19 cellular contexts compared by ENCODE assay signal in genomic region chr4:29861307-29861706, GRCh38.
"Had no signal": no experiment of that assay in that cellular context is flagged by ENCODE, and none has a peak within 500 bp of the region (broad histone marks: within the 10 kb centered on the region; RNA-seq: fewer than 3 reads in every experiment).

No MANE protein-coding gene starts in this region.

- DNase-seq: activated CD4-positive, alpha-beta memory T cell treated with anti-CD3 and anti-CD28 coated beads, Interleukin-2, amount 10 ng/mL, durations not matched to agents 7 days and 5 days; activated CD4-positive, alpha-beta T cell treated with anti-CD3 and anti-CD28 coated beads for 36 hours; activated effector memory CD4-positive, alpha-beta T cell treated with anti-CD3 and anti-CD28 coated beads, Interleukin-2, amount 50 U/mL, for 16 hours; activated T-cell treated with anti-CD3 and anti-CD28 coated beads, Interleukin-2, amount 50 U/mL, for 48 hours; adrenal gland; central memory CD4-positive, alpha-beta T cell; esophagus squamous epithelium; foreskin keratinocyte; kidney glomerular epithelial cell; mesenchymal stem cell; posterior cingulate gyrus; retina; stimulated activated CD4-positive, alpha-beta T cell treated with anti-CD3 and anti-CD28 coated beads, Interleukin-2, amount 100 ng/mL, for 48 hours; stimulated activated naive B cell treated with anti-CD40 and anti-IgM and Interleukin-4, amounts not matched to agents 10 μg/mL and 1 μg/mL and 100 μg/mL, for 72 hours; thyroid gland; WERI-Rb-1 had no signal

- H3K27me3 Mint-ChIP-seq: activated CD4-positive, alpha-beta memory T cell treated with anti-CD3 and anti-CD28 coated beads, Interleukin-2, amount 10 ng/mL, durations not matched to agents 7 days and 5 days; activated CD4-positive, alpha-beta T cell treated with anti-CD3 and anti-CD28 coated beads for 36 hours; activated naive CD4-positive, alpha-beta T cell treated with anti-CD3 and anti-CD28 coated beads, Interleukin-2, amount 50 U/mL, for 24 hours; natural killer cell treated with Interleukin-12 subunit alpha and Interleukin-12 subunit beta and Interleukin-15 and Interleukin-18, amount 100 ng/mL, for 72 hours; stimulated activated naive B cell treated with anti-CD40 and anti-IgM and Interleukin-4, amounts not matched to agents 10 μg/mL and 1 μg/mL and 100 μg/mL, for 72 hours had no signal

- H3K4me1 ChIP-seq: adrenal gland, esophagus squamous epithelium, foreskin keratinocyte, thyroid gland had no signal

- H3K27me3 ChIP-seq: adrenal gland, esophagus squamous epithelium, foreskin keratinocyte, thyroid gland had no signal

- H3K36me3 Mint-ChIP-seq: activated naive CD4-positive, alpha-beta T cell treated with anti-CD3 and anti-CD28 coated beads, Interleukin-2, amount 50 U/mL, for 24 hours; stimulated activated naive B cell treated with anti-CD40 and anti-IgM and Interleukin-4, amounts not matched to agents 10 μg/mL and 1 μg/mL and 100 μg/mL, for 72 hours had no signal

- H3K27ac ChIP-seq: adrenal gland, coronary artery, esophagus squamous epithelium, foreskin keratinocyte, thyroid gland, WERI-Rb-1 had no signal

- H3K4me3 ChIP-seq: adrenal gland, coronary artery, esophagus squamous epithelium, thyroid gland had no signal

- H3K27ac Mint-ChIP-seq: activated CD4-positive, alpha-beta memory T cell treated with anti-CD3 and anti-CD28 coated beads, Interleukin-2, amount 10 ng/mL, durations not matched to agents 7 days and 5 days; activated CD4-positive, alpha-beta T cell treated with anti-CD3 and anti-CD28 coated beads for 36 hours; activated naive CD4-positive, alpha-beta T cell treated with anti-CD3 and anti-CD28 coated beads, Interleukin-2, amount 50 U/mL, for 24 hours; natural killer cell treated with Interleukin-12 subunit alpha and Interleukin-12 subunit beta and Interleukin-15 and Interleukin-18, amount 100 ng/mL, for 72 hours; stimulated activated naive B cell treated with anti-CD40 and anti-IgM and Interleukin-4, amounts not matched to agents 10 μg/mL and 1 μg/mL and 100 μg/mL, for 72 hours had no signal

- H3K4me1 Mint-ChIP-seq: activated CD4-positive, alpha-beta memory T cell treated with anti-CD3 and anti-CD28 coated beads, Interleukin-2, amount 10 ng/mL, durations not matched to agents 7 days and 5 days; activated CD4-positive, alpha-beta T cell treated with anti-CD3 and anti-CD28 coated beads for 36 hours; activated naive CD4-positive, alpha-beta T cell treated with anti-CD3 and anti-CD28 coated beads, Interleukin-2, amount 50 U/mL, for 24 hours; stimulated activated naive B cell treated with anti-CD40 and anti-IgM and Interleukin-4, amounts not matched to agents 10 μg/mL and 1 μg/mL and 100 μg/mL, for 72 hours had no signal

- H3K4me3 Mint-ChIP-seq: activated CD4-positive, alpha-beta memory T cell treated with anti-CD3 and anti-CD28 coated beads, Interleukin-2, amount 10 ng/mL, durations not matched to agents 7 days and 5 days; activated CD4-positive, alpha-beta T cell treated with anti-CD3 and anti-CD28 coated beads for 36 hours; activated naive CD4-positive, alpha-beta T cell treated with anti-CD3 and anti-CD28 coated beads, Interleukin-2, amount 50 U/mL, for 24 hours; natural killer cell treated with Interleukin-12 subunit alpha and Interleukin-12 subunit beta and Interleukin-15 and Interleukin-18, amount 100 ng/mL, for 72 hours; stimulated activated naive B cell treated with anti-CD40 and anti-IgM and Interleukin-4, amounts not matched to agents 10 μg/mL and 1 μg/mL and 100 μg/mL, for 72 hours had no signal

- H3K36me3 ChIP-seq: adrenal gland, esophagus squamous epithelium, thyroid gland, WERI-Rb-1 had no signal

- H3K9me3 ChIP-seq: adrenal gland, thyroid gland had no signal

- H3K9me3 Mint-ChIP-seq: activated naive CD4-positive, alpha-beta T cell treated with anti-CD3 and anti-CD28 coated beads, Interleukin-2, amount 50 U/mL, for 24 hours had no signal
